16 cellular contexts compared by ENCODE assay signal in genomic region chr14:68261092-68261842, GRCh38.
A peak's percentile ranks its signal among the peaks of the same experiment; 100 is the strongest.
DNase-seq lines count a peak whose midpoint lies in the region; ATAC-seq and TF ChIP-seq lines count a peak whose summit lies in the region.
"Had no signal": no experiment of that assay in that cellular context is flagged by ENCODE, and none has a peak within 500 bp of the region (broad histone marks: within the 10 kb centered on the region; RNA-seq: fewer than 3 reads in every experiment).

No MANE protein-coding gene starts in this region.

- H3K36me3 ChIP-seq in CD4-positive, CD25-positive, alpha-beta regulatory T cell (ENCODE audit: control insufficient read depth, insufficient read depth, low read length) = no peaks in the 10 kb centered on the region
- no peaks in the 10 kb centered on the region for H3K36me3 ChIP-seq in muscle layer of colon (ENCODE audit: insufficient read depth, low read length)
- H3K36me3 ChIP-seq: WERI-Rb-1 had no signal

- H2BK5ac ChIP-seq in H9 (ENCODE audit: insufficient read length, low read length) = peak overlapping the region; percentile 88

- no peaks in the 10 kb centered on the region for H3K27me3 ChIP-seq in CD4-positive, CD25-positive, alpha-beta regulatory T cell (ENCODE audit: control insufficient read depth, insufficient read depth, low read length)
- H3K27me3 ChIP-seq in H9 (ENCODE audit: insufficient read depth, low read length) (no peaks in the 10 kb centered on the region), muscle layer of colon (ENCODE audit: control insufficient read depth in 1 of 2, insufficient read depth in 2 of 2, low read length in 2 of 2) (no peaks in the 10 kb centered on the region)

- peak in 1 of 2 donors; percentile 22 for ATAC-seq in CD4-positive, CD25-positive, alpha-beta regulatory T cell (ENCODE audit: low read depth in 2 of 2)
- ATAC-seq in activated naive CD8-positive, alpha-beta T cell treated with anti-CD3 and anti-CD28 coated beads, Interleukin-2, amount 50 U/mL, for 24 hours = peak; percentile 15
- ATAC-seq in GM18870 (IDR thresholded peaks at IDR 0.05; ENCODE audit: unreplicated experiment) = no peak

- H3K9me3 ChIP-seq in CD4-positive, CD25-positive, alpha-beta regulatory T cell (ENCODE audit: control insufficient read depth in 2 of 2, low read length in 2 of 2) = no peaks in the 10 kb centered on the region
- H3K9me3 ChIP-seq in H9 (ENCODE audit: control insufficient read depth, low read depth, low read length) = no peaks in the 10 kb centered on the region
- H3K9me3 ChIP-seq in muscle layer of colon (ENCODE audit: low read length) = no peaks in the 10 kb centered on the region

- peaks cover 24 to 53% (median 38%) of the 10 kb centered on the region in 4 donors for H3K4me1 Mint-ChIP-seq in CD4-positive, CD25-positive, alpha-beta regulatory T cell
- H3K4me1 Mint-ChIP-seq in H9 = peaks cover 63% of the 10 kb centered on the region in 2 experiments
- peaks cover 58% of the 10 kb centered on the region for H3K4me1 Mint-ChIP-seq in activated naive CD8-positive, alpha-beta T cell treated with anti-CD3 and anti-CD28 coated beads, Interleukin-2, amount 50 U/mL, for 24 hours

- H3K23me2 ChIP-seq in H9 (ENCODE audit: insufficient read length, low read depth, low read length, poor library complexity, severe bottlenecking) = no peaks in the 10 kb centered on the region

- no peak for DNase-seq in CD4-positive, CD25-positive, alpha-beta regulatory T cell
- DNase-seq in H9 (no peak), NCI-H2081 (lab: John Stamatoyannopoulos, UW) (no peak), SK-N-DZ (ENCODE audit: low spot score) (no peak)
- DNase-seq in activated naive CD8-positive, alpha-beta T cell treated with anti-CD3 and anti-CD28 coated beads, Interleukin-2, amount 50 U/mL, for 24 hours = no peak
- DNase-seq in stimulated activated CD4-positive, alpha-beta T cell treated with anti-CD3 and anti-CD28 coated beads, Interleukin-1b, Interleukin-23, amount 100 ng/mL, for 48 hours = no peak
- DNase-seq: activated effector memory CD4-positive, alpha-beta T cell treated with Interleukin-2 at 50 U/mL for 16 hours; head of caudate nucleus; mesenchymal stem cell; NCI-H1436; NCI-H524 treated with DMSO at 0.1 percent for 48 hours; SIG-M5; stimulated activated CD4-positive, alpha-beta T cell treated with anti-CD3 and anti-CD28 coated beads, Interleukin-4, amount 100 ng/mL, for 4 hours; WERI-Rb-1 had no signal

- H3K4me3 Mint-ChIP-seq in CD4-positive, CD25-positive, alpha-beta regulatory T cell = peak overlapping the region; percentile 52 to 62 (median 54)
- peak overlapping the region; percentile 31 to 42; a peak in 3 of 5 replicates for H3K4me3 Mint-ChIP-seq in H9
- H3K4me3 Mint-ChIP-seq in activated naive CD8-positive, alpha-beta T cell treated with anti-CD3 and anti-CD28 coated beads, Interleukin-2, amount 50 U/mL, for 24 hours = no peak overlapping the region

- H3K9me3 Mint-ChIP-seq in CD4-positive, CD25-positive, alpha-beta regulatory T cell = no peaks in the 10 kb centered on the region
- H3K9me3 Mint-ChIP-seq in H9 = no peaks in the 10 kb centered on the region
- H3K9me3 Mint-ChIP-seq in activated naive CD8-positive, alpha-beta T cell treated with anti-CD3 and anti-CD28 coated beads, Interleukin-2, amount 50 U/mL, for 24 hours = no peaks in the 10 kb centered on the region

- H3K23ac ChIP-seq in H9 (ENCODE audit: insufficient read length, low read depth, low read length) = no peak overlapping the region

- no peak overlapping the region; the same call in 1 of the 2 replicates for H3K4ac ChIP-seq in H9 (ENCODE audit: low read depth, low read length)

- no peak overlapping the region for H3K14ac ChIP-seq in H9 (ENCODE audit: insufficient read depth, low read length)

- peak overlapping the region; percentile 50 for H3K4me2 ChIP-seq in H9 (ENCODE audit: insufficient read depth, insufficient read length, low read length)

- H4K20me1 ChIP-seq in H9 (ENCODE audit: control insufficient read depth, insufficient read depth, insufficient read length) = no peaks in the 10 kb centered on the region

- H2BK12ac ChIP-seq in H9 (ENCODE audit: insufficient read length, low read depth, low read length) = no peak overlapping the region

- H3K36me3 Mint-ChIP-seq in CD4-positive, CD25-positive, alpha-beta regulatory T cell = no peaks in the 10 kb centered on the region
- no peaks in the 10 kb centered on the region for H3K36me3 Mint-ChIP-seq in H9 (ENCODE audit: insufficient read depth in 1 of 3, low read depth in 3 of 3)
- peaks cover 4% of the 10 kb centered on the region for H3K36me3 Mint-ChIP-seq in activated naive CD8-positive, alpha-beta T cell treated with anti-CD3 and anti-CD28 coated beads, Interleukin-2, amount 50 U/mL, for 24 hours (ENCODE audit: low read depth)

- peak overlapping the region; percentile 23 for H3K18ac ChIP-seq in H9 (ENCODE audit: insufficient read length, low read depth, low read length)

- no peak overlapping the region for H4K8ac ChIP-seq in H9 (replicated peaks; ENCODE audit: insufficient read length, low read depth, low read length)

- H3K9ac ChIP-seq in H9 (ENCODE audit: extremely low read depth, insufficient read length, low read length) (peak overlapping the region; percentile 45), muscle layer of colon (ENCODE audit: low read length) (no peak overlapping the region)

- peak overlapping the region; percentile 53 for H3K27ac ChIP-seq in CD4-positive, CD25-positive, alpha-beta regulatory T cell (ENCODE audit: insufficient read depth, low read length, poor library complexity, severe bottlenecking)
- H3K27ac ChIP-seq in H9 (ENCODE audit: insufficient read length, low read depth, low read length) (peak overlapping the region; percentile 99), muscle layer of colon (ENCODE audit: low read depth, low read length) (peak overlapping the region; percentile 40)
- H3K27ac ChIP-seq: WERI-Rb-1 had no signal

- peak overlapping the region; percentile 85 for H2AK5ac ChIP-seq in H9 (ENCODE audit: insufficient read length, low read length)

- peaks cover 15% of the 10 kb centered on the region for H3K4me1 ChIP-seq in CD4-positive, CD25-positive, alpha-beta regulatory T cell (ENCODE audit: control insufficient read depth, insufficient read depth, low read length, poor library complexity, severe bottlenecking)
- H3K4me1 ChIP-seq in H9 (ENCODE audit: insufficient read depth, low read length) (peaks cover 27% of the 10 kb centered on the region), muscle layer of colon (ENCODE audit: insufficient read depth, low read length) (peaks cover 15% of the 10 kb centered on the region)

- no peak overlapping the region for H3K56ac ChIP-seq in H9 (ENCODE audit: insufficient read length, low read depth, low read length)

- no peak overlapping the region for H2AFZ ChIP-seq in H9 (ENCODE audit: low read length)

- no peak overlapping the region for H3T11ph ChIP-seq in H9 (ENCODE audit: low read length)

- WGBS in H9 (ENCODE audit: extremely low coverage, insufficient read length, low lambda C conversion rate) = no CpG with 5 or more reads among the region's 10 CpGs

- TF ChIP-seq CTCF in H9 (conservative IDR thresholded peaks at IDR 0.05) = no peak

- H3K4me3 ChIP-seq in CD4-positive, CD25-positive, alpha-beta regulatory T cell (ENCODE audit: low read depth, low read length) = peak overlapping the region; percentile 48
- H3K4me3 ChIP-seq in muscle layer of colon (ENCODE audit: low read depth in 1 of 2, low read length in 2 of 2) = no peak overlapping the region

- H2BK120ac ChIP-seq in H9 (ENCODE audit: low read depth, low read length, poor library complexity, severe bottlenecking) = peak overlapping the region; percentile 44

- no peaks in the 10 kb centered on the region for H3K79me2 ChIP-seq in H9 (ENCODE audit: insufficient read depth, low read length)

- H2BK15ac ChIP-seq in H9 (ENCODE audit: low read depth, low read length) = no peak overlapping the region

- no peaks in the 10 kb centered on the region for H3K79me1 ChIP-seq in H9 (ENCODE audit: insufficient read depth, low read depth, low read length, poor library complexity, severe bottlenecking)

- H2BK20ac ChIP-seq in H9 (ENCODE audit: low read depth, low read length, poor library complexity, severe bottlenecking) = no peak overlapping the region

- no peak overlapping the region for H4K5ac ChIP-seq in H9 (ENCODE audit: insufficient read length, low read depth, low read length)

- H3K27me3 Mint-ChIP-seq in CD4-positive, CD25-positive, alpha-beta regulatory T cell = no peaks in the 10 kb centered on the region
- H3K27me3 Mint-ChIP-seq in H9 (ENCODE audit: low read depth) = peaks cover 3% of the 10 kb centered on the region
- H3K27me3 Mint-ChIP-seq in activated naive CD8-positive, alpha-beta T cell treated with anti-CD3 and anti-CD28 coated beads, Interleukin-2, amount 50 U/mL, for 24 hours = no peaks in the 10 kb centered on the region

- no peak overlapping the region for H4K91ac ChIP-seq in H9 (ENCODE audit: insufficient read length, low read depth, low read length)

- peak overlapping the region; percentile 67 to 87 (median 79) for H3K27ac Mint-ChIP-seq in CD4-positive, CD25-positive, alpha-beta regulatory T cell
- H3K27ac Mint-ChIP-seq in H9 = peak overlapping the region; percentile 37 to 99 (median 92); a peak in 6 of 7 replicates
- no peak overlapping the region for H3K27ac Mint-ChIP-seq in activated naive CD8-positive, alpha-beta T cell treated with anti-CD3 and anti-CD28 coated beads, Interleukin-2, amount 50 U/mL, for 24 hours

Comparison
In these comparisons a context has a peak if more than half of its experiments do, and no peak if none do; other contexts are left out.
1. H3K27ac ChIP-seq: peak in every context shown above with its lines; median percentile 99 in H9; 53 in CD4-positive, CD25-positive, alpha-beta regulatory T cell; 40 in muscle layer of colon.